25 cellular contexts compared by ENCODE assay signal in the genomic region with DNA sequence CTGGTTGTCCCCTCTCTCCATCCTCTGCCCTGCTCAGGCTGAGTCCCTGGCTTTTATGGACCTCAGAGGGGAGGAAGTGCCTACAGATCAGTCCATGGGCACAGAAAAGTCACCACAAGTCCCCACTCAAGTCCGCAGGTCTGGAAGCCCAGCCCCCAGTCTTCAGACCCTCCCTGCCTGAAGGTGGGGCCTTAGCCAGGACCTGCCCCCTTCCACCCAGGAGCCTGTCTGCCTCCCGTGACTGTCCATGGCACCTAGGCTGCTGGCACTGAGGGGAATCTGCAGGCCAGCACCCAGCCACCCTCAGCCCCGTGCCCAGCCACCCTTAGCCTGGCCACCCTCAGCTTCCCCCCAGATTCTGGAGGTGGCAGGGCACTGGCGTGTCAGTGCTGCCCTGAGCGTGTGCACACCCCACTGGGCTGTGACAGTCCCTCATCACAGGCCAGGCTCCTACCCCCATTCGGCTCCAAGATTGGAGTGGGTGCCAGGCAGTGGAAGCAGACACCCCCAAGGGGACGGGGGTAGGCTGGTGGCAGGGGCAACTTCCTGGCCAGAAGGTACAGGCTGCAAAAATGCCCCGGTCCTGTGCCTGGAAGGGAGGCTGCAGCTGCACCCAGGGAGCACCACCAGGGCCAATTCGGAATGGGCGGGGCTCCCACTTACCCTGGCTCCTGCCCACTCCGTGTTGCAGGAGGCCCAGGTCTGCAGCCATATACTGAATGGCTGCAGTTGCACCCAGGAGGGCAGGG.
"Had no signal": no experiment of that assay in that cellular context is flagged by ENCODE, and none has a peak within 500 bp of the region (broad histone marks: within the 10 kb centered on the region; RNA-seq: fewer than 3 reads in every experiment).

No MANE protein-coding gene starts in this region.

- H3K4me1 Mint-ChIP-seq: activated B cell treated with CpG ODN at 0.5 μM for 24 hours; activated CD4-positive, alpha-beta T cell treated with anti-CD3 and anti-CD28 coated beads for 36 hours had no signal

- DNase-seq: activated B cell treated with CpG ODN at 0.5 μM for 24 hours; activated CD4-positive, alpha-beta T cell treated with anti-CD3 and anti-CD28 coated beads for 36 hours; activated CD4-positive, alpha-beta T cell treated with anti-CD3 and anti-CD28 coated beads, Interleukin-2, amount 50 U/mL, for 4 hours; activated CD8-positive, alpha-beta memory T cell treated with anti-CD3 and anti-CD28 coated beads for 24 hours; activated CD8-positive, alpha-beta memory T cell treated with anti-CD3 and anti-CD28 coated beads, Interleukin-2, amount 50 U/mL, for 4 hours; activated naive CD4-positive, alpha-beta T cell; activated T-cell treated with anti-CD3 and anti-CD28 coated beads, Interleukin-2, amount 50 U/mL, for 4 hours; adrenal gland; central memory CD4-positive, alpha-beta T cell; dermis blood vessel endothelial cell; effector CD8-positive, alpha-beta T cell; erythroblast; foreskin keratinocyte; kidney; lower lobe of right lung; mesendoderm; mucosa of descending colon; stimulated activated CD4-positive, alpha-beta T cell treated with anti-CD3 and anti-CD28 coated beads, Interleukin-4, amount 100 ng/mL, for 24 hours; T-helper 9 cell; transverse colon; uterus had no signal

- ATAC-seq: activated CD4-positive, alpha-beta T cell treated with anti-CD3 and anti-CD28 coated beads for 36 hours; activated T-cell treated with anti-CD3 and anti-CD28 coated beads, Interleukin-2, amount 50 U/mL, for 4 hours; foreskin keratinocyte; mucosa of descending colon had no signal

- H3K9me3 Mint-ChIP-seq: activated T-cell treated with anti-CD3 and anti-CD28 coated beads, Interleukin-2, amount 50 U/mL, for 4 hours; activated T-helper 2 cell treated with anti-CD3 and anti-CD28 coated beads, Interferon-gamma antibody, Interleukin-2, Interleukin-4, amounts not matched to agents 10 μg/mL and 5 μg/mL and 100 μg/mL, durations not matched to agents 14 hours and 24 hours and 36 hours had no signal

- H3K36me3 ChIP-seq: adrenal gland, lower lobe of right lung, prostate gland, transverse colon, uterus had no signal

- H3K27ac ChIP-seq: adrenal gland, foreskin keratinocyte, lower lobe of right lung, prostate gland, transverse colon, uterus had no signal

- H3K4me3 ChIP-seq: adrenal gland, lower lobe of right lung, mucosa of descending colon, prostate gland, transverse colon, uterus had no signal

- H3K27me3 ChIP-seq: adrenal gland, transverse colon, uterus had no signal

- H3K9me3 ChIP-seq: adrenal gland, lower lobe of right lung, mucosa of descending colon, prostate gland, transverse colon, uterus had no signal

- H3K27ac Mint-ChIP-seq: activated B cell treated with CpG ODN at 0.5 μM for 24 hours; activated CD4-positive, alpha-beta T cell treated with anti-CD3 and anti-CD28 coated beads for 36 hours; activated naive CD8-positive, alpha-beta T cell; activated T-helper 2 cell treated with anti-CD3 and anti-CD28 coated beads, Interferon-gamma antibody, Interleukin-2, Interleukin-4, amounts not matched to agents 10 μg/mL and 5 μg/mL and 100 μg/mL, durations not matched to agents 14 hours and 24 hours and 36 hours had no signal

- H3K4me1 ChIP-seq: adrenal gland, foreskin keratinocyte, lower lobe of right lung, prostate gland, transverse colon, uterus had no signal

- H3K4me3 Mint-ChIP-seq: activated B cell treated with CpG ODN at 0.5 μM for 24 hours; activated CD4-positive, alpha-beta T cell treated with anti-CD3 and anti-CD28 coated beads for 36 hours; activated naive CD8-positive, alpha-beta T cell; activated T-cell treated with anti-CD3 and anti-CD28 coated beads, Interleukin-2, amount 50 U/mL, for 4 hours had no signal

- FAIRE-seq: astrocyte, kidney had no signal
